Comparison of ENCODE assay signal across 3 cellular contexts in the genomic region with DNA sequence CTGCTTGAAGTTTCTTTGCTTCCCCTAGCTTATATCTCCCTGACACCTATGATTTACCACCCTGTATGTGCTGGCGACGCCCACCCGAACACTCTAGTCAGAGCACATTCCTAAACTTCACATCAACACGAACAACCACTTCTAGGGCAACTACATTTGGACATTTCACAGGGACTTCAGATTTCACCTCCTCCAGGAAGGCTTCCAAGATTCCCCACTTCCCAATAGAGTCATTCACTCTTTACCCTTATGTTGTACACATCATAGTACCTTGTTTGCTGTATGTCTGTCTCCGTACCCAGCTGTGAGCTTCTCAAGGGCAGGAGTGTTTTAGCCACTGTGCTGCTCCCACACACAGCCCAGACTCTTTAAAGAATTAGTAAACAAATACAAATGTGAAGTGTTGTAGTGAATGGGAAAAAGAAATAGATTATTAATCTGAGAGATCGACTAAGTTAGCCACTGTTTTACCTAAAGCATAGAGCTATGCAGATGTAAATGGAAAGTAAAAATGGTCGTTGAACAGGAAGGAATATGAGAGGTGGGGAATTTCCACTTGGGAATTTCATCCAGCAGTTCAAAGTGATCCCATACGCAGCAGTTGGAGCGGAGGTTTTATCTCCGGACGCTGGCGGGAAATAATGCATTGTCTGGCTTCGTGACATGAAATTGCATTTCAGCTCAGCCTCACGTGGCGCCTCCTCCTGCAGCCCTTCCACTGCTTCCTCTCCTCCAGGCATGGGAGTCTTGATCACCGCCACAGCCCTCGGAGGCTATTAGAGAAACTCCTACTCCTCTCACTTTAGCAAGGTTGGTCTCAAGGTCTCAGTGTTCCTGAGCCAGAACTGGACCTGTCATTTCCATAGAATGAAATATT.
TF ChIP-seq lines count a peak whose summit lies in the region.

No MANE protein-coding gene starts in this region.

TF ChIP-seq in liver, 16 proteins besides CTCF, POLR2A, EP300 and RAD21 (continued from another document):
- TF ChIP-seq, protein P1, sequence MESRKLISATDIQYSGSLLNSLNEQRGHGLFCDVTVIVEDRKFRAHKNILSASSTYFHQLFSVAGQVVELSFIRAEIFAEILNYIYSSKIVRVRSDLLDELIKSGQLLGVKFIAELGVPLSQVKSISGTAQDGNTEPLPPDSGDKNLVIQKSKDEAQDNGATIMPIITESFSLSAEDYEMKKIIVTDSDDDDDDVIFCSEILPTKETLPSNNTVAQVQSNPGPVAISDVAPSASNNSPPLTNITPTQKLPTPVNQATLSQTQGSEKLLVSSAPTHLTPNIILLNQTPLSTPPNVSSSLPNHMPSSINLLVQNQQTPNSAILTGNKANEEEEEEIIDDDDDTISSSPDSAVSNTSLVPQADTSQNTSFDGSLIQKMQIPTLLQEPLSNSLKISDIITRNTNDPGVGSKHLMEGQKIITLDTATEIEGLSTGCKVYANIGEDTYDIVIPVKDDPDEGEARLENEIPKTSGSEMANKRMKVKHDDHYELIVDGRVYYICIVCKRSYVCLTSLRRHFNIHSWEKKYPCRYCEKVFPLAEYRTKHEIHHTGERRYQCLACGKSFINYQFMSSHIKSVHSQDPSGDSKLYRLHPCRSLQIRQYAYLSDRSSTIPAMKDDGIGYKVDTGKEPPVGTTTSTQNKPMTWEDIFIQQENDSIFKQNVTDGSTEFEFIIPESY (IDR thresholded peaks at IDR 0.05) = no peak
- TF ChIP-seq HNF4G (IDR thresholded peaks at IDR 0.05) = no peak
- no peak for TF ChIP-seq NR2F2 (IDR thresholded peaks at IDR 0.05)
- no peak for TF ChIP-seq FOXA2 (IDR thresholded peaks at IDR 0.05)
- no peak for TF ChIP-seq RXRA (IDR thresholded peaks at IDR 0.05)
- no peak for TF ChIP-seq EGR1 (IDR thresholded peaks at IDR 0.05; ENCODE audit: low read depth in 2 of 2)
- TF ChIP-seq JUND (IDR thresholded peaks at IDR 0.05) = no peak
- TF ChIP-seq SP1 (IDR thresholded peaks at IDR 0.05) = no peak
- TF ChIP-seq FOXA1 (IDR thresholded peaks at IDR 0.05) = no peak
- TF ChIP-seq, protein P2, sequence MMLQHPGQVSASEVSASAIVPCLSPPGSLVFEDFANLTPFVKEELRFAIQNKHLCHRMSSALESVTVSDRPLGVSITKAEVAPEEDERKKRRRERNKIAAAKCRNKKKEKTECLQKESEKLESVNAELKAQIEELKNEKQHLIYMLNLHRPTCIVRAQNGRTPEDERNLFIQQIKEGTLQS (IDR thresholded peaks at IDR 0.05) = no peak
- TF ChIP-seq, protein P3, sequence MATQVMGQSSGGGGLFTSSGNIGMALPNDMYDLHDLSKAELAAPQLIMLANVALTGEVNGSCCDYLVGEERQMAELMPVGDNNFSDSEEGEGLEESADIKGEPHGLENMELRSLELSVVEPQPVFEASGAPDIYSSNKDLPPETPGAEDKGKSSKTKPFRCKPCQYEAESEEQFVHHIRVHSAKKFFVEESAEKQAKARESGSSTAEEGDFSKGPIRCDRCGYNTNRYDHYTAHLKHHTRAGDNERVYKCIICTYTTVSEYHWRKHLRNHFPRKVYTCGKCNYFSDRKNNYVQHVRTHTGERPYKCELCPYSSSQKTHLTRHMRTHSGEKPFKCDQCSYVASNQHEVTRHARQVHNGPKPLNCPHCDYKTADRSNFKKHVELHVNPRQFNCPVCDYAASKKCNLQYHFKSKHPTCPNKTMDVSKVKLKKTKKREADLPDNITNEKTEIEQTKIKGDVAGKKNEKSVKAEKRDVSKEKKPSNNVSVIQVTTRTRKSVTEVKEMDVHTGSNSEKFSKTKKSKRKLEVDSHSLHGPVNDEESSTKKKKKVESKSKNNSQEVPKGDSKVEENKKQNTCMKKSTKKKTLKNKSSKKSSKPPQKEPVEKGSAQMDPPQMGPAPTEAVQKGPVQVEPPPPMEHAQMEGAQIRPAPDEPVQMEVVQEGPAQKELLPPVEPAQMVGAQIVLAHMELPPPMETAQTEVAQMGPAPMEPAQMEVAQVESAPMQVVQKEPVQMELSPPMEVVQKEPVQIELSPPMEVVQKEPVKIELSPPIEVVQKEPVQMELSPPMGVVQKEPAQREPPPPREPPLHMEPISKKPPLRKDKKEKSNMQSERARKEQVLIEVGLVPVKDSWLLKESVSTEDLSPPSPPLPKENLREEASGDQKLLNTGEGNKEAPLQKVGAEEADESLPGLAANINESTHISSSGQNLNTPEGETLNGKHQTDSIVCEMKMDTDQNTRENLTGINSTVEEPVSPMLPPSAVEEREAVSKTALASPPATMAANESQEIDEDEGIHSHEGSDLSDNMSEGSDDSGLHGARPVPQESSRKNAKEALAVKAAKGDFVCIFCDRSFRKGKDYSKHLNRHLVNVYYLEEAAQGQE (IDR thresholded peaks at IDR 0.05) = no peak
- TF ChIP-seq, protein P4, sequence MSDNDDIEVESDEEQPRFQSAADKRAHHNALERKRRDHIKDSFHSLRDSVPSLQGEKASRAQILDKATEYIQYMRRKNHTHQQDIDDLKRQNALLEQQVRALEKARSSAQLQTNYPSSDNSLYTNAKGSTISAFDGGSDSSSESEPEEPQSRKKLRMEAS (IDR thresholded peaks at IDR 0.05) = no peak
- no peak for TF ChIP-seq GABPA (IDR thresholded peaks at IDR 0.05 in 1 of 2, conservative IDR thresholded peaks at IDR 0.05 in 1 of 2)

TF ChIP-seq in HepG2, 621 proteins besides CTCF, POLR2A, EP300 and RAD21 (continued from another document):
- TF ChIP-seq, protein P5, sequence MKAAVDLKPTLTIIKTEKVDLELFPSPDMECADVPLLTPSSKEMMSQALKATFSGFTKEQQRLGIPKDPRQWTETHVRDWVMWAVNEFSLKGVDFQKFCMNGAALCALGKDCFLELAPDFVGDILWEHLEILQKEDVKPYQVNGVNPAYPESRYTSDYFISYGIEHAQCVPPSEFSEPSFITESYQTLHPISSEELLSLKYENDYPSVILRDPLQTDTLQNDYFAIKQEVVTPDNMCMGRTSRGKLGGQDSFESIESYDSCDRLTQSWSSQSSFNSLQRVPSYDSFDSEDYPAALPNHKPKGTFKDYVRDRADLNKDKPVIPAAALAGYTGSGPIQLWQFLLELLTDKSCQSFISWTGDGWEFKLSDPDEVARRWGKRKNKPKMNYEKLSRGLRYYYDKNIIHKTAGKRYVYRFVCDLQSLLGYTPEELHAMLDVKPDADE (CRISPR knock-in tag; IDR thresholded peaks at IDR 0.05) = no peak
- TF ChIP-seq AGO1 (IDR thresholded peaks at IDR 0.05; ENCODE audit: low read depth, low read length, poor library complexity, severe bottlenecking) = no peak
- no peak for TF ChIP-seq EZH2 (conservative IDR thresholded peaks at IDR 0.05; ENCODE audit: low read depth, low read length)
- TF ChIP-seq ASH2L (IDR thresholded peaks at IDR 0.05; ENCODE audit: insufficient read length, low read depth, low read length) = no peak
TF ChIP-seq in HepG2: peak in this region for 0.

TF ChIP-seq in neural cell, 6 proteins besides CTCF, POLR2A, EP300 and RAD21 (continued from another document):
- TF ChIP-seq, protein P3 (IDR thresholded peaks at IDR 0.05; ENCODE audit: borderline replicate concordance) = peak; percentile 95
- TF ChIP-seq MXI1 (conservative IDR thresholded peaks at IDR 0.05; ENCODE audit: poor library complexity, severe bottlenecking) = no peak
- TF ChIP-seq SMC3 (conservative IDR thresholded peaks at IDR 0.05; ENCODE audit: poor library complexity) = no peak
